Comparison of ENCODE assay signal across 8 cellular contexts in the genomic region with DNA sequence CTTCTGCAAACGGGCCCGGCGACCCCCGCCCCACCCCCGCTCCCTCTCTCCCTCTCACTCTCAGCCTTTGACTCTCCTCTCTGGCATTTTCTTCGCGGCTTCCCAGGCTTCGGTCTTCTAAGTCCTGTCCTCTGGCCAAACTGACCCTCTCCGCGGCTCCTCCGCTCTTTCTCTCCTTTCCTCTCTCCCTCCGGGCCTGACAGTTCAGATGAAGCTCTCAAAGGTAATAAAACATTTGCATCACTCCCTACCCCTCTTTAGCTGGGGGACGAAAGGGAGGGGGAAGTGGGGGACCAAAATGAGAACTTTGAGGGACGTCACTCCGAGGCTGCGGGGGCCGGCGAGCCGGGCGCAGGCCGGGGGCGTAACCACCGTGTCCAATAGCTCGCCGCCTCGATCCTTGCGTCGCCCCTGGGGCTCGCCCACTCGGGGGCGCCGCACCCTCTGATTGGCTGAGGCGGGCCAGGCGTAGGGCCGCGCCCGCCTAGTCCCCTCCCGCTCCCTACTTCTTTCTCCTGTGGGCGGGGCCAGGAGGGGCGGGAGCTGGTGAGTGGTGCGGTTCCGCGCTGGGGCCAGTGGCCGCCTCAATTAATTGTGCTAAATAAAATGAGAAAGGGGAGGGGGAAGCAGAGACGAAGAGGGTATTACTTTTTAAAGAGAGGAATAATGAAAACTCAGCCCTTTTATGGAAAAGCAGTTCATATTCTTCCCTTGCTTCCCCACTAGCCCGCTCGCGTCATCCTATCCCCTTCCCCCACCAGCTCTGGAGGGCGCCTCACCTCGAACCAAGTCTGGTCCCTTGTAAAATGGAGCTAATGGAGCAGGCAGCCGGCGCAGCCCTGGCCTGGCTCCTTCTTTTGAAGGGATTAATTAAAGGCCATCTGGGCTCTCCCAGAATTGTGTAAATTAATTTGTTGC. TPM values are rescaled to one million over a fixed set of nuclear protein-coding genes. Genes with fewer than 3 reads are reported as not detected.
DNase-seq lines count a peak whose midpoint lies in the region; FAIRE-seq and TF ChIP-seq lines count a peak whose summit lies in the region.

TSS of gene NKX6-1 (minus strand) at position 228 of the 918 bp plus-strand sequence. CDS start 1,064 bp downstream, outside the sequence.

- dilution Hi-C loops in keratinocyte (cut with MboI; ENCODE audit: extremely low pct_ligation_motif_present, low sequenced_read_pairs), result no loop called here

- H3K27me3 ChIP-seq in H7 (ENCODE audit: control insufficient read depth, insufficient read depth, low read length) (peaks cover 90% of the 10 kb centered on the region), keratinocyte (ENCODE audit: control insufficient read depth, extremely low read depth, insufficient read depth, low read length) (peaks cover 93% of the 10 kb centered on the region), small intestine (ENCODE audit: control insufficient read depth in 2 of 2, insufficient read depth in 2 of 2, low read length in 2 of 2) (peaks cover 10 to 72% of the 10 kb centered on the region in 2 donors)

- H3K79me2 ChIP-seq in keratinocyte (ENCODE audit: control insufficient read depth, insufficient read depth, low read length), result no peaks in the 10 kb centered on the region

- H4K20me1 ChIP-seq in keratinocyte (ENCODE audit: control insufficient read depth, extremely low read depth, insufficient read depth, low read length), result no peaks in the 10 kb centered on the region

- no peak for FAIRE-seq in keratinocyte (lab: Jason Lieb, UNC)
- no peak for FAIRE-seq in small intestine (lab: Jason Lieb, UNC)

- TF ChIP-seq CTCF in cardiac fibroblast (IDR thresholded peaks at IDR 0.05; ENCODE audit: low read depth, low read length) (no peak), keratinocyte (optimal IDR thresholded peaks at IDR 0.05 in 1 of 3, IDR thresholded peaks at IDR 0.05 in 1 of 3, conservative IDR thresholded peaks at IDR 0.05 in 1 of 3; ENCODE audit: extremely low read depth in 1 of 3, insufficient read depth in 2 of 3, low read length in 3 of 3) (no peak)

- DNase-seq in AG08395 (ENCODE audit: low spot score), result peak; percentile 97
- DNase-seq in H7, result peak; percentile 99
- peak; percentile 93 for DNase-seq in NCI-H748 (lab: John Stamatoyannopoulos, UW; ENCODE audit: unreplicated experiment)
- DNase-seq in cardiac fibroblast (ENCODE audit: low read depth in 2 of 2), result peak in 1 of 2 donors; percentile 56
- no peak for DNase-seq in keratinocyte (ENCODE audit: low read depth, low spot score)
- peak; percentile 40 for DNase-seq in small intestine
- DNase-seq in occipital lobe (lab: John Stamatoyannopoulos, UW), result no peak
- DNase-seq in T-helper 9 cell, result no peak

- H3K9me3 ChIP-seq in keratinocyte (ENCODE audit: control insufficient read depth, low read depth, low read length) (peaks cover 10% of the 10 kb centered on the region), small intestine (ENCODE audit: control insufficient read depth, low read depth) (no peaks in the 10 kb centered on the region)

- no peak within 1 kb of the TSS for H3K27ac ChIP-seq in keratinocyte (ENCODE audit: control insufficient read depth, insufficient read depth, low read length)
- no peak within 1 kb of the TSS for H3K27ac ChIP-seq in small intestine (ENCODE audit: low read depth in 1 of 2, low read length in 1 of 2)

- 2 to 6% (median 5%) methylated on average over 47 to 52 of the region's 52 CpGs for WGBS in small intestine, 3 donors

- H3K36me3 ChIP-seq in H7 (replicated peaks; ENCODE audit: control insufficient read depth, insufficient read depth, low read length) (no peaks in the 10 kb centered on the region), keratinocyte (ENCODE audit: control insufficient read depth in 2 of 2, extremely low read depth in 1 of 2, insufficient read depth in 2 of 2, low read length in 2 of 2) (no peaks in the 10 kb centered on the region), small intestine (ENCODE audit: control insufficient read depth in 2 of 2, insufficient read depth in 2 of 2, low read length in 2 of 2) (no peaks in the 10 kb centered on the region)

- peak within 1 kb of the TSS; percentile 43 for H3K4me3 ChIP-seq in H7 (ENCODE audit: insufficient read depth, low read depth, low read length)
- peak within 1 kb of the TSS; percentile 34 to 36 for H3K4me3 ChIP-seq in cardiac fibroblast (replicated peaks in 1 of 2; ENCODE audit: low read depth in 2 of 2, low read length in 2 of 2)
- H3K4me3 ChIP-seq in keratinocyte (ENCODE audit: control insufficient read depth in 2 of 3, extremely low read depth in 1 of 3, insufficient read depth in 2 of 3, low read depth in 1 of 3, low read length in 3 of 3), result peak within 1 kb of the TSS in 2 of 3 experiments; percentile 45 to 57
- peak within 1 kb of the TSS in 1 of 2 donors; percentile 28 for H3K4me3 ChIP-seq in small intestine (ENCODE audit: low read depth in 1 of 2, low read length in 2 of 2)

- H2AFZ ChIP-seq in keratinocyte (ENCODE audit: control insufficient read depth, low read length), result no peak within 1 kb of the TSS

- no peak within 1 kb of the TSS for H3K9ac ChIP-seq in keratinocyte (ENCODE audit: control insufficient read depth, extremely low read depth, insufficient read depth, low read length)

- H3K4me2 ChIP-seq in keratinocyte (ENCODE audit: control insufficient read depth, extremely low read depth, insufficient read depth, low read depth, low read length), result peak within 1 kb of the TSS; percentile 55

- H3K4me1 ChIP-seq in keratinocyte (ENCODE audit: control insufficient read depth, extremely low read depth, insufficient read depth, low read length), result peaks cover 5% of the 10 kb centered on the region
- H3K4me1 ChIP-seq in small intestine (ENCODE audit: control insufficient read depth in 2 of 2, insufficient read depth in 1 of 2, low read depth in 1 of 2, low read length in 1 of 2), result peaks cover 3 to 12% of the 10 kb centered on the region in 2 donors

- no peaks in the 10 kb centered on the region for H3K9me1 ChIP-seq in keratinocyte (ENCODE audit: control insufficient read depth, extremely low read depth, insufficient read depth, low read length)

RNA-seq across cellular contexts. Expression of gene NKX6-1, which starts in this region (rescaled TPM):
- total RNA-seq in H7 (2014; rRNA removed; shearing (Covaris generic)), result not detected in 2 replicates
- polyA plus RNA-seq in keratinocyte (not detected in 3 replicates), small intestine (not detected)
- not detected for polyA plus RNA-seq in keratinocyte (2011; ENCODE audit: low read depth)
- not detected in 2 replicates for polyA plus RNA-seq in keratinocyte (2011; cell fraction: cytosol; rRNA removed)
- not detected in 2 replicates for polyA plus RNA-seq in keratinocyte (2011; cell fraction: nucleus; rRNA removed)
- not detected in 2 replicates for polyA plus RNA-seq in keratinocyte (2012; ENCODE audit: low replicate concordance)
- polyA minus RNA-seq in keratinocyte, result not detected in 3 replicates
- polyA minus RNA-seq in keratinocyte (2011; cell fraction: cytosol; rRNA and poly(A)+ RNA removed), result not detected
- not detected in 2 replicates for polyA minus RNA-seq in keratinocyte (2011; cell fraction: nucleus; rRNA and poly(A)+ RNA removed)
- total RNA-seq in occipital lobe, result not detected

Comparison
In these comparisons a context has a peak if more than half of its experiments do, and no peak if none do; other contexts are left out.
1. Peak in DNase-seq and H3K4me3 ChIP-seq in H7; RNA of the gene not detected or under 1 TPM.
2. Peak in DNase-seq in small intestine; RNA of the gene not detected or under 1 TPM.
3. DNase-seq: peak in AG08395 (single experiment) and NCI-H748 (single experiment); none in keratinocyte (single experiment), occipital lobe (single experiment) and T-helper 9 cell (single experiment).